Comparison of ENCODE assay signal across 1 cellular context in genomic region chr1:161550942-161551341, GRCh38.
TF ChIP-seq lines count a peak whose summit lies in the region.
"Not testable (repeated sequence)": the region's sequence is repeated elsewhere in the genome, so short reads cannot be mapped to it uniquely, and the experiment has no call there.

No MANE protein-coding gene starts in this region.

TF ChIP-seq in K562, 482 proteins besides CTCF, POLR2A, EP300 and RAD21:
- TF ChIP-seq JUND (IDR thresholded peaks at IDR 0.05; ENCODE audit: borderline replicate concordance, low read depth, low read length) = peak; percentile 6; the same call in 1 of the 2 replicates
- TF ChIP-seq JUND (tag; IDR thresholded peaks at IDR 0.05; ENCODE audit: borderline replicate concordance, low read depth, low read length) = not testable (repeated sequence)
